ENCODE assay signal across 14 cellular contexts in the genomic region with DNA sequence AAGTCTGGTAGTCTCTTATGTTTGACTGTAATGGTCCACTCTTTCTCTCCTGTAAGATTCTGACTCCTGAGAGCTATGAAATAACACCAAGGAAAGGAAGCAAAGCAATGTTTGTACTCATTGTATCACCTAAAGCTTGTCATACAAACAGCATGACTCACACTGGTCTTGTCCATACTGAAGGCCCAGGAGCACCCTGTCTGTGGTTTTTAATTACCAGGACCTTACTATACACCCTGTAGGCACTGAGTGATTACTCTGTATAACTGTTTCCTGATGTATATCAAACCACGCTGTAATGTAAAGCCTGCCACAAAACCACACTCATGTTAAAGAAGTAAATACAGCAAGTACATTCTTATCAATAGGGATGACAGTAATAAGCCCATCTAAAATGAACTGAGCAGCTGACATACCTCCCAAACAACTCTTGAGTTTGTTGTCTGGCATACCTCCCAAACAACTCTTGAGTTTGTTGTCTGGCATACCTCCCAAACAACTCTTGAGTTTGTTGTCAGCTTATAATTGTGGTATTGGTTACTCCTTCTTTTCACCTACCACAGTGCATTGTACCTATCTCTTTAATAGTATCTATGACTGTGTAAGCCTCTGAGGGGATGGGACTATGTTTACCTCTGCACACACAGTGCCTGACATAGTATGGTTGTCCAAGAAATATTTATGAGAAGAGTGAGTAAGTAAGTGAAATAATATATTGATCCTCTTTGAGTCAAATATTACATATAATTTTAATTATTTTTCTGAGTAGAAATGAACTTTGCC. TPM values are rescaled to one million over a fixed set of nuclear protein-coding genes. Genes with fewer than 3 reads are reported as not detected.
A peak's percentile ranks its signal among the peaks of the same experiment; 100 is the strongest.
DNase-seq lines count a peak whose midpoint lies in the region; ATAC-seq and TF ChIP-seq lines count a peak whose summit lies in the region.
"Had no signal": no experiment of that assay in that cellular context is flagged by ENCODE, and none has a peak within 500 bp of the region (broad histone marks: within the 10 kb centered on the region; RNA-seq: fewer than 3 reads in every experiment).

No MANE protein-coding gene starts in this region.

- no peak overlapping the region for H3K27ac Mint-ChIP-seq in naive thymus-derived CD4-positive, alpha-beta T cell
- no peak overlapping the region for H3K27ac Mint-ChIP-seq in CD4-positive, alpha-beta T cell
- no peak overlapping the region for H3K27ac Mint-ChIP-seq in endodermal cell
- H3K27ac Mint-ChIP-seq: activated CD4-positive, alpha-beta T cell treated with anti-CD3 and anti-CD28 coated beads, Interleukin-2, amount 10 ng/mL, durations not matched to agents 7 days and 5 days; stimulated activated naive B cell treated with anti-CD40 and anti-IgM and Interleukin-4, amounts not matched to agents 10 μg/mL and 1 μg/mL and 100 μg/mL, for 72 hours had no signal

- no peaks in the 10 kb centered on the region for H3K27me3 ChIP-seq in naive thymus-derived CD4-positive, alpha-beta T cell (ENCODE audit: control insufficient read depth in 2 of 2, insufficient read depth in 2 of 2, low read length in 2 of 2)
- H3K27me3 ChIP-seq in CD4-positive, alpha-beta T cell (ENCODE audit: control insufficient read depth, insufficient read depth, low read length), result no peaks in the 10 kb centered on the region
- H3K27me3 ChIP-seq in endodermal cell (ENCODE audit: control insufficient read depth, insufficient read depth, low read length, poor library complexity, severe bottlenecking), result no peaks in the 10 kb centered on the region
- H3K27me3 ChIP-seq: adrenal gland, gastroesophageal sphincter had no signal

- peak; percentile 89 for DNase-seq in EL
- DNase-seq in NCI-H226, result peak; percentile 85
- peak; percentile 79 for DNase-seq in choroid plexus epithelial cell (ENCODE audit: low read depth)
- DNase-seq in naive thymus-derived CD4-positive, alpha-beta T cell, result no peak
- no peak for DNase-seq in stimulated activated CD4-positive, alpha-beta T cell treated with anti-CD3 and anti-CD28 coated beads, Interleukin-12 subunit alpha, Interleukin-12 subunit beta, amount 100 ng/mL, for 4 hours
- DNase-seq in CD4-positive, alpha-beta T cell, result no peak
- DNase-seq in endodermal cell, result no peak
- DNase-seq: activated CD4-positive, alpha-beta T cell treated with anti-CD3 and anti-CD28 coated beads, Interleukin-2, amount 10 ng/mL, durations not matched to agents 7 days and 5 days; adrenal gland; NCI-H2081; stimulated activated naive B cell treated with anti-CD40 and anti-IgM and Interleukin-4, amounts not matched to agents 10 μg/mL and 1 μg/mL and 100 μg/mL, for 72 hours had no signal

- H3K36me3 ChIP-seq in naive thymus-derived CD4-positive, alpha-beta T cell (ENCODE audit: control insufficient read depth in 2 of 3, insufficient read depth in 3 of 3, low read length in 3 of 3), result no peaks in the 10 kb centered on the region
- no peaks in the 10 kb centered on the region for H3K36me3 ChIP-seq in endodermal cell (ENCODE audit: control insufficient read depth, insufficient read depth, low read length)
- H3K36me3 ChIP-seq: adrenal gland, gastroesophageal sphincter had no signal

- peaks cover 0 to 2% (median 0%) of the 10 kb centered on the region in 7 donors for H3K4me1 Mint-ChIP-seq in naive thymus-derived CD4-positive, alpha-beta T cell
- no peaks in the 10 kb centered on the region for H3K4me1 Mint-ChIP-seq in CD4-positive, alpha-beta T cell (ENCODE audit: low read depth)
- no peaks in the 10 kb centered on the region for H3K4me1 Mint-ChIP-seq in endodermal cell

- H3K27ac ChIP-seq in naive thymus-derived CD4-positive, alpha-beta T cell (ENCODE audit: low read depth, low read length), result no peak overlapping the region
- H3K27ac ChIP-seq in CD4-positive, alpha-beta T cell (ENCODE audit: low read depth, low read length), result no peak overlapping the region
- no peak overlapping the region for H3K27ac ChIP-seq in endodermal cell (ENCODE audit: low read depth, low read length)
- H3K27ac ChIP-seq: adrenal gland, gastroesophageal sphincter had no signal

- WGBS in endodermal cell (ENCODE audit: insufficient coverage in 1 of 2, insufficient read length in 1 of 2), 2 experiments, result 100% methylated on average over 1 of the region's 1 CpG; no CpG with 5 or more reads in 1 of the 2 experiments

- intact Hi-C loops in naive thymus-derived CD4-positive, alpha-beta T cell (cut with micrococcal nuclease), result no loop called here
- intact Hi-C loops in CD4-positive, alpha-beta T cell (cut with DNase I, micrococcal nuclease), result no loop called here

- no peak for TF ChIP-seq CTCF in choroid plexus epithelial cell (conservative IDR thresholded peaks at IDR 0.05; ENCODE audit: low read depth, low read length)
- TF ChIP-seq CTCF in CD4-positive, alpha-beta T cell (IDR thresholded peaks at IDR 0.05), result no peak
- TF ChIP-seq CTCF in endodermal cell (conservative IDR thresholded peaks at IDR 0.05), result no peak

- ATAC-seq in naive thymus-derived CD4-positive, alpha-beta T cell, result peak; percentile 16
- ATAC-seq in HG02610 (IDR thresholded peaks at IDR 0.05; ENCODE audit: unreplicated experiment), result no peak
- ATAC-seq in CD4-positive, alpha-beta T cell (ENCODE audit: poor library complexity), result no peak
- ATAC-seq: gastroesophageal sphincter; stimulated activated naive B cell treated with anti-CD40 and anti-IgM and Interleukin-4, amounts not matched to agents 10 μg/mL and 1 μg/mL and 100 μg/mL, for 72 hours had no signal

- no peaks in the 10 kb centered on the region for H3K4me1 ChIP-seq in naive thymus-derived CD4-positive, alpha-beta T cell (ENCODE audit: control insufficient read depth in 2 of 2, insufficient read depth in 2 of 2, low read length in 2 of 2)
- no peaks in the 10 kb centered on the region for H3K4me1 ChIP-seq in endodermal cell (ENCODE audit: control insufficient read depth, insufficient read depth, low read length)
- H3K4me1 ChIP-seq: adrenal gland had no signal

- POLR2A ChIA-PET in naive thymus-derived CD4-positive, alpha-beta T cell (lab: Charles Lee), result no interaction called here
- POLR2A ChIA-PET in CD4-positive, alpha-beta T cell (lab: Charles Lee), result no interaction called here

- H3K27me3 Mint-ChIP-seq in naive thymus-derived CD4-positive, alpha-beta T cell, result peaks cover 0 to 12% (median 0%) of the 10 kb centered on the region in 5 donors
- H3K27me3 Mint-ChIP-seq in CD4-positive, alpha-beta T cell, result no peaks in the 10 kb centered on the region
- H3K27me3 Mint-ChIP-seq in endodermal cell (ENCODE audit: insufficient read depth), result no peaks in the 10 kb centered on the region

- no peak overlapping the region for H3K4me3 ChIP-seq in choroid plexus epithelial cell (ENCODE audit: low read depth, low read length)
- no peak overlapping the region for H3K4me3 ChIP-seq in naive thymus-derived CD4-positive, alpha-beta T cell (ENCODE audit: low read length)
- no peak overlapping the region for H3K4me3 ChIP-seq in endodermal cell (ENCODE audit: low read length)
- H3K4me3 ChIP-seq: adrenal gland, gastroesophageal sphincter had no signal

- H3K9ac ChIP-seq in endodermal cell (ENCODE audit: extremely low read depth, low read length, poor library complexity, severe bottlenecking), result no peak overlapping the region

- peaks cover 0 to 3% (median 0%) of the 10 kb centered on the region in 11 donors for H3K9me3 Mint-ChIP-seq in naive thymus-derived CD4-positive, alpha-beta T cell
- no peaks in the 10 kb centered on the region for H3K9me3 Mint-ChIP-seq in CD4-positive, alpha-beta T cell
- H3K9me3 Mint-ChIP-seq in endodermal cell, result no peaks in the 10 kb centered on the region

- no peak overlapping the region for H3K4me3 Mint-ChIP-seq in naive thymus-derived CD4-positive, alpha-beta T cell
- H3K4me3 Mint-ChIP-seq in CD4-positive, alpha-beta T cell, result no peak overlapping the region
- no peak overlapping the region for H3K4me3 Mint-ChIP-seq in endodermal cell
- H3K4me3 Mint-ChIP-seq: activated CD4-positive, alpha-beta T cell treated with anti-CD3 and anti-CD28 coated beads, Interleukin-2, amount 10 ng/mL, durations not matched to agents 7 days and 5 days; stimulated activated naive B cell treated with anti-CD40 and anti-IgM and Interleukin-4, amounts not matched to agents 10 μg/mL and 1 μg/mL and 100 μg/mL, for 72 hours had no signal

- CTCF ChIA-PET in naive thymus-derived CD4-positive, alpha-beta T cell (lab: Charles Lee), result no interaction called here
- CTCF ChIA-PET in CD4-positive, alpha-beta T cell (lab: Charles Lee), result no interaction called here

- H3K9me3 ChIP-seq in naive thymus-derived CD4-positive, alpha-beta T cell (ENCODE audit: control insufficient read depth in 2 of 3, low read length in 3 of 3), result no peaks in the 10 kb centered on the region
- H3K9me3 ChIP-seq in CD4-positive, alpha-beta T cell (ENCODE audit: control insufficient read depth, low read length), result no peaks in the 10 kb centered on the region
- no peaks in the 10 kb centered on the region for H3K9me3 ChIP-seq in endodermal cell (ENCODE audit: control insufficient read depth, low read length)
- H3K9me3 ChIP-seq: adrenal gland had no signal

- H3K36me3 Mint-ChIP-seq in naive thymus-derived CD4-positive, alpha-beta T cell, result peaks cover 0 to 2% (median 0%) of the 10 kb centered on the region in 5 donors
- H3K36me3 Mint-ChIP-seq in CD4-positive, alpha-beta T cell (ENCODE audit: low read depth), result no peaks in the 10 kb centered on the region
- H3K36me3 Mint-ChIP-seq in endodermal cell (ENCODE audit: low read depth), result no peaks in the 10 kb centered on the region
- H3K36me3 Mint-ChIP-seq: stimulated activated naive B cell treated with anti-CD40 and anti-IgM and Interleukin-4, amounts not matched to agents 10 μg/mL and 1 μg/mL and 100 μg/mL, for 72 hours had no signal

RNA-seq across cellular contexts. Expression of a gene that starts 11.6 kb away (rescaled TPM):
- total RNA-seq in naive thymus-derived CD4-positive, alpha-beta T cell, result not detected
- not detected for polyA plus RNA-seq in naive thymus-derived CD4-positive, alpha-beta T cell
- not detected for total RNA-seq in CD4-positive, alpha-beta T cell
- total RNA-seq in endodermal cell, result not detected
- not detected for polyA plus RNA-seq in endodermal cell (2013, experiment 1 of 2)
- polyA plus RNA-seq in endodermal cell (2013, experiment 2 of 2), result not detected
- total RNA-seq: activated CD4-positive, alpha-beta T cell treated with anti-CD3 and anti-CD28 coated beads, Interleukin-2, amount 10 ng/mL, durations not matched to agents 7 days and 5 days; H1 had no signal
- polyA plus RNA-seq: H1 had no signal

Comparison
In these comparisons a context has a peak if more than half of its experiments do, and no peak if none do; other contexts are left out.
1. DNase-seq: peak in EL (single experiment), NCI-H226 (single experiment) and choroid plexus epithelial cell (single experiment); none in naive thymus-derived CD4-positive, alpha-beta T cell (0 of 9), stimulated activated CD4-positive, alpha-beta T cell treated with anti-CD3 and anti-CD28 coated beads, Interleukin-12 subunit alpha, Interleukin-12 subunit beta, amount 100 ng/mL, for 4 hours (single experiment), CD4-positive, alpha-beta T cell (0 of 10) and endodermal cell (single experiment).